1 cellular context compared by ENCODE assay signal in the genomic region with DNA sequence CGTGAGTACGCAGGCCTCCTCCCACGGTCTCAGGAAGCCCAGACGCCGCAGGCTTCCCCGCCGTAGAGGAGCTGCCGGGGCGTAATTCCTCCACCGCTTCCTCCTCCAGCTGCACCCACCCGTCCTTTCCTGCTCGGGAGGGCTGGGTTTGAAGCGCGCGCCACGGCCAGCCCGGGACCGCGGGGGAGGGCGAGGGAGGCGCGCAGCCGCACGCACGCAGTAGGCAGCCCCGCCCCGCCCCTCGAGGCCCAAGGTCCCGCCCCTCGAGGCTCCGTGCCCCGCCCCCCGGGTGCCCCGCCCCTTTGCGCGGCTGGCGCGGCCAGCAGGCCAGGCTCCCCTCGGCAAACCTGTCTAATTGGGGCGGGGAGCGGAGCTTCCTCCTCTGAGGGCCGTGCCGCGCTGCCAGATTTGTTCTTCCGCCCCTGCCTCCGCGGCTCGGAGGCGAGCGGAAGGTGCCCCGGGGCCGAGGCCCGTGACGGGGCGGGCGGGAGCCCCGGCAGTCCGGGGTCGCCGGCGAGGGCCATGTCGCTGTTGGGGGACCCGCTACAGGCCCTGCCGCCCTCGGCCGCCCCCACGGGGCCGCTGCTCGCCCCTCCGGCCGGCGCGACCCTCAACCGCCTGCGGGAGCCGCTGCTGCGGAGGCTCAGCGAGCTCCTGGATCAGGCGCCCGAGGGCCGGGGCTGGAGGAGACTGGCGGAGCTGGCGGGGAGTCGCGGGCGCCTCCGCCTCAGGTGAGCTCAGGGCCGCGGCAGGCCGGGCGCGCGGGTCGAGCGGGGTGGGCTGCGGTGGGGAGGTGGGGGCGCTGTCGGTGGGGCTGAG.
TF ChIP-seq lines count a peak whose summit lies in the region.

A gene with protein sequence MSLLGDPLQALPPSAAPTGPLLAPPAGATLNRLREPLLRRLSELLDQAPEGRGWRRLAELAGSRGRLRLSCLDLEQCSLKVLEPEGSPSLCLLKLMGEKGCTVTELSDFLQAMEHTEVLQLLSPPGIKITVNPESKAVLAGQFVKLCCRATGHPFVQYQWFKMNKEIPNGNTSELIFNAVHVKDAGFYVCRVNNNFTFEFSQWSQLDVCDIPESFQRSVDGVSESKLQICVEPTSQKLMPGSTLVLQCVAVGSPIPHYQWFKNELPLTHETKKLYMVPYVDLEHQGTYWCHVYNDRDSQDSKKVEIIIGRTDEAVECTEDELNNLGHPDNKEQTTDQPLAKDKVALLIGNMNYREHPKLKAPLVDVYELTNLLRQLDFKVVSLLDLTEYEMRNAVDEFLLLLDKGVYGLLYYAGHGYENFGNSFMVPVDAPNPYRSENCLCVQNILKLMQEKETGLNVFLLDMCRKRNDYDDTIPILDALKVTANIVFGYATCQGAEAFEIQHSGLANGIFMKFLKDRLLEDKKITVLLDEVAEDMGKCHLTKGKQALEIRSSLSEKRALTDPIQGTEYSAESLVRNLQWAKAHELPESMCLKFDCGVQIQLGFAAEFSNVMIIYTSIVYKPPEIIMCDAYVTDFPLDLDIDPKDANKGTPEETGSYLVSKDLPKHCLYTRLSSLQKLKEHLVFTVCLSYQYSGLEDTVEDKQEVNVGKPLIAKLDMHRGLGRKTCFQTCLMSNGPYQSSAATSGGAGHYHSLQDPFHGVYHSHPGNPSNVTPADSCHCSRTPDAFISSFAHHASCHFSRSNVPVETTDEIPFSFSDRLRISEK (plus strand): TSS at position 344 of the 819 bp plus-strand sequence. CDS start 179 bp downstream, at position 523.

TF ChIP-seq in HepG2, 621 proteins besides CTCF, POLR2A, EP300 and RAD21 (continued from another document and continues in another):
- TF ChIP-seq, protein P1, sequence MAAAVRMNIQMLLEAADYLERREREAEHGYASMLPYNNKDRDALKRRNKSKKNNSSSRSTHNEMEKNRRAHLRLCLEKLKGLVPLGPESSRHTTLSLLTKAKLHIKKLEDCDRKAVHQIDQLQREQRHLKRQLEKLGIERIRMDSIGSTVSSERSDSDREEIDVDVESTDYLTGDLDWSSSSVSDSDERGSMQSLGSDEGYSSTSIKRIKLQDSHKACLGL (CRISPR knock-in tag; IDR thresholded peaks at IDR 0.05), result peak; percentile 57
- peak; percentile 45; the same call in 1 of the 2 replicates for TF ChIP-seq ZSCAN20 (CRISPR knock-in tag; IDR thresholded peaks at IDR 0.05; ENCODE audit: borderline replicate concordance)
- TF ChIP-seq, protein P2, sequence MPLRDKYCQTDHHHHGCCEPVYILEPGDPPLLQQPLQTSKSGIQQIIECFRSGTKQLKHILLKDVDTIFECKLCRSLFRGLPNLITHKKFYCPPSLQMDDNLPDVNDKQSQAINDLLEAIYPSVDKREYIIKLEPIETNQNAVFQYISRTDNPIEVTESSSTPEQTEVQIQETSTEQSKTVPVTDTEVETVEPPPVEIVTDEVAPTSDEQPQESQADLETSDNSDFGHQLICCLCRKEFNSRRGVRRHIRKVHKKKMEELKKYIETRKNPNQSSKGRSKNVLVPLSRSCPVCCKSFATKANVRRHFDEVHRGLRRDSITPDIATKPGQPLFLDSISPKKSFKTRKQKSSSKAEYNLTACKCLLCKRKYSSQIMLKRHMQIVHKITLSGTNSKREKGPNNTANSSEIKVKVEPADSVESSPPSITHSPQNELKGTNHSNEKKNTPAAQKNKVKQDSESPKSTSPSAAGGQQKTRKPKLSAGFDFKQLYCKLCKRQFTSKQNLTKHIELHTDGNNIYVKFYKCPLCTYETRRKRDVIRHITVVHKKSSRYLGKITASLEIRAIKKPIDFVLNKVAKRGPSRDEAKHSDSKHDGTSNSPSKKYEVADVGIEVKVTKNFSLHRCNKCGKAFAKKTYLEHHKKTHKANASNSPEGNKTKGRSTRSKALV (CRISPR knock-in tag; IDR thresholded peaks at IDR 0.05), result no peak
- TF ChIP-seq ZNF878 (CRISPR knock-in tag; IDR thresholded peaks at IDR 0.05), result 0 out of 2 replicates have a peak, but pooled peaks have one; percentile 32
- TF ChIP-seq FOXP1 (IDR thresholded peaks at IDR 0.05), result no peak
- peak; percentile 12; the same call in 1 of the 2 replicates for TF ChIP-seq FOXP1 (CRISPR knock-in tag; IDR thresholded peaks at IDR 0.05)
- TF ChIP-seq ZNF260 (CRISPR knock-in tag; IDR thresholded peaks at IDR 0.05; ENCODE audit: borderline replicate concordance, low read depth), result no peak
- TF ChIP-seq ZNF17 (CRISPR knock-in tag; IDR thresholded peaks at IDR 0.05), result no peak
- TF ChIP-seq, protein P3, sequence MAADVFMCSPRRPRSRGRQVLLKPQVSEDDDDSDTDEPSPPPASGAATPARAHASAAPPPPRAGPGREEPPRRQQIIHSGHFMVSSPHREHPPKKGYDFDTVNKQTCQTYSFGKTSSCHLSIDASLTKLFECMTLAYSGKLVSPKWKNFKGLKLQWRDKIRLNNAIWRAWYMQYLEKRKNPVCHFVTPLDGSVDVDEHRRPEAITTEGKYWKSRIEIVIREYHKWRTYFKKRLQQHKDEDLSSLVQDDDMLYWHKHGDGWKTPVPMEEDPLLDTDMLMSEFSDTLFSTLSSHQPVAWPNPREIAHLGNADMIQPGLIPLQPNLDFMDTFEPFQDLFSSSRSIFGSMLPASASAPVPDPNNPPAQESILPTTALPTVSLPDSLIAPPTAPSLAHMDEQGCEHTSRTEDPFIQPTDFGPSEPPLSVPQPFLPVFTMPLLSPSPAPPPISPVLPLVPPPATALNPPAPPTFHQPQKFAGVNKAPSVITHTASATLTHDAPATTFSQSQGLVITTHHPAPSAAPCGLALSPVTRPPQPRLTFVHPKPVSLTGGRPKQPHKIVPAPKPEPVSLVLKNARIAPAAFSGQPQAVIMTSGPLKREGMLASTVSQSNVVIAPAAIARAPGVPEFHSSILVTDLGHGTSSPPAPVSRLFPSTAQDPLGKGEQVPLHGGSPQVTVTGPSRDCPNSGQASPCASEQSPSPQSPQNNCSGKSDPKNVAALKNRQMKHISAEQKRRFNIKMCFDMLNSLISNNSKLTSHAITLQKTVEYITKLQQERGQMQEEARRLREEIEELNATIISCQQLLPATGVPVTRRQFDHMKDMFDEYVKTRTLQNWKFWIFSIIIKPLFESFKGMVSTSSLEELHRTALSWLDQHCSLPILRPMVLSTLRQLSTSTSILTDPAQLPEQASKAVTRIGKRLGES (CRISPR knock-in tag; IDR thresholded peaks at IDR 0.05; ENCODE audit: borderline replicate concordance), result no peak
- no peak for TF ChIP-seq ZNF619 (CRISPR knock-in tag; IDR thresholded peaks at IDR 0.05)
- 0 out of 2 replicates have a peak, but pooled peaks have one; percentile 8 for TF ChIP-seq TMF1 (CRISPR knock-in tag; IDR thresholded peaks at IDR 0.05; ENCODE audit: low read depth)
- peak; percentile 8 for TF ChIP-seq ZEB1 (IDR thresholded peaks at IDR 0.05; ENCODE audit: insufficient replicate concordance, low read depth)
- TF ChIP-seq, protein P4, sequence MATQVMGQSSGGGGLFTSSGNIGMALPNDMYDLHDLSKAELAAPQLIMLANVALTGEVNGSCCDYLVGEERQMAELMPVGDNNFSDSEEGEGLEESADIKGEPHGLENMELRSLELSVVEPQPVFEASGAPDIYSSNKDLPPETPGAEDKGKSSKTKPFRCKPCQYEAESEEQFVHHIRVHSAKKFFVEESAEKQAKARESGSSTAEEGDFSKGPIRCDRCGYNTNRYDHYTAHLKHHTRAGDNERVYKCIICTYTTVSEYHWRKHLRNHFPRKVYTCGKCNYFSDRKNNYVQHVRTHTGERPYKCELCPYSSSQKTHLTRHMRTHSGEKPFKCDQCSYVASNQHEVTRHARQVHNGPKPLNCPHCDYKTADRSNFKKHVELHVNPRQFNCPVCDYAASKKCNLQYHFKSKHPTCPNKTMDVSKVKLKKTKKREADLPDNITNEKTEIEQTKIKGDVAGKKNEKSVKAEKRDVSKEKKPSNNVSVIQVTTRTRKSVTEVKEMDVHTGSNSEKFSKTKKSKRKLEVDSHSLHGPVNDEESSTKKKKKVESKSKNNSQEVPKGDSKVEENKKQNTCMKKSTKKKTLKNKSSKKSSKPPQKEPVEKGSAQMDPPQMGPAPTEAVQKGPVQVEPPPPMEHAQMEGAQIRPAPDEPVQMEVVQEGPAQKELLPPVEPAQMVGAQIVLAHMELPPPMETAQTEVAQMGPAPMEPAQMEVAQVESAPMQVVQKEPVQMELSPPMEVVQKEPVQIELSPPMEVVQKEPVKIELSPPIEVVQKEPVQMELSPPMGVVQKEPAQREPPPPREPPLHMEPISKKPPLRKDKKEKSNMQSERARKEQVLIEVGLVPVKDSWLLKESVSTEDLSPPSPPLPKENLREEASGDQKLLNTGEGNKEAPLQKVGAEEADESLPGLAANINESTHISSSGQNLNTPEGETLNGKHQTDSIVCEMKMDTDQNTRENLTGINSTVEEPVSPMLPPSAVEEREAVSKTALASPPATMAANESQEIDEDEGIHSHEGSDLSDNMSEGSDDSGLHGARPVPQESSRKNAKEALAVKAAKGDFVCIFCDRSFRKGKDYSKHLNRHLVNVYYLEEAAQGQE (IDR thresholded peaks at IDR 0.05; ENCODE audit: borderline replicate concordance in 1 of 2, low read depth in 1 of 2, low read length in 2 of 2), result peak in 1 of 2 experiments; percentile 47; a peak in 1 of 4 replicates
- TF ChIP-seq, protein P5, sequence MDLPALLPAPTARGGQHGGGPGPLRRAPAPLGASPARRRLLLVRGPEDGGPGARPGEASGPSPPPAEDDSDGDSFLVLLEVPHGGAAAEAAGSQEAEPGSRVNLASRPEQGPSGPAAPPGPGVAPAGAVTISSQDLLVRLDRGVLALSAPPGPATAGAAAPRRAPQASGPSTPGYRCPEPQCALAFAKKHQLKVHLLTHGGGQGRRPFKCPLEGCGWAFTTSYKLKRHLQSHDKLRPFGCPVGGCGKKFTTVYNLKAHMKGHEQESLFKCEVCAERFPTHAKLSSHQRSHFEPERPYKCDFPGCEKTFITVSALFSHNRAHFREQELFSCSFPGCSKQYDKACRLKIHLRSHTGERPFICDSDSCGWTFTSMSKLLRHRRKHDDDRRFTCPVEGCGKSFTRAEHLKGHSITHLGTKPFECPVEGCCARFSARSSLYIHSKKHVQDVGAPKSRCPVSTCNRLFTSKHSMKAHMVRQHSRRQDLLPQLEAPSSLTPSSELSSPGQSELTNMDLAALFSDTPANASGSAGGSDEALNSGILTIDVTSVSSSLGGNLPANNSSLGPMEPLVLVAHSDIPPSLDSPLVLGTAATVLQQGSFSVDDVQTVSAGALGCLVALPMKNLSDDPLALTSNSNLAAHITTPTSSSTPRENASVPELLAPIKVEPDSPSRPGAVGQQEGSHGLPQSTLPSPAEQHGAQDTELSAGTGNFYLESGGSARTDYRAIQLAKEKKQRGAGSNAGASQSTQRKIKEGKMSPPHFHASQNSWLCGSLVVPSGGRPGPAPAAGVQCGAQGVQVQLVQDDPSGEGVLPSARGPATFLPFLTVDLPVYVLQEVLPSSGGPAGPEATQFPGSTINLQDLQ (CRISPR knock-in tag; IDR thresholded peaks at IDR 0.05), result peak; percentile 34; the same call in 1 of the 2 replicates
- TF ChIP-seq, protein P6, sequence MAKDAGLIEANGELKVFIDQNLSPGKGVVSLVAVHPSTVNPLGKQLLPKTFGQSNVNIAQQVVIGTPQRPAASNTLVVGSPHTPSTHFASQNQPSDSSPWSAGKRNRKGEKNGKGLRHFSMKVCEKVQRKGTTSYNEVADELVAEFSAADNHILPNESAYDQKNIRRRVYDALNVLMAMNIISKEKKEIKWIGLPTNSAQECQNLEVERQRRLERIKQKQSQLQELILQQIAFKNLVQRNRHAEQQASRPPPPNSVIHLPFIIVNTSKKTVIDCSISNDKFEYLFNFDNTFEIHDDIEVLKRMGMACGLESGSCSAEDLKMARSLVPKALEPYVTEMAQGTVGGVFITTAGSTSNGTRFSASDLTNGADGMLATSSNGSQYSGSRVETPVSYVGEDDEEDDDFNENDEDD (CRISPR knock-in tag; IDR thresholded peaks at IDR 0.05; ENCODE audit: borderline replicate concordance), result peak; percentile 95
- TF ChIP-seq SIN3B (IDR thresholded peaks at IDR 0.05; ENCODE audit: low read length), result peak; percentile 87
- TF ChIP-seq ZZZ3 (CRISPR knock-in tag; IDR thresholded peaks at IDR 0.05; ENCODE audit: borderline replicate concordance), result no peak
- TF ChIP-seq SOX13 (IDR thresholded peaks at IDR 0.05), result no peak
- TF ChIP-seq SOX13 (CRISPR knock-in tag; conservative IDR thresholded peaks at IDR 0.05 in 1 of 2, IDR thresholded peaks at IDR 0.05 in 1 of 2), result peak in 1 of 2 experiments; percentile 43; a peak in 1 of 4 replicates
- TF ChIP-seq ARNT (IDR thresholded peaks at IDR 0.05), result no peak
- TF ChIP-seq, protein P7, sequence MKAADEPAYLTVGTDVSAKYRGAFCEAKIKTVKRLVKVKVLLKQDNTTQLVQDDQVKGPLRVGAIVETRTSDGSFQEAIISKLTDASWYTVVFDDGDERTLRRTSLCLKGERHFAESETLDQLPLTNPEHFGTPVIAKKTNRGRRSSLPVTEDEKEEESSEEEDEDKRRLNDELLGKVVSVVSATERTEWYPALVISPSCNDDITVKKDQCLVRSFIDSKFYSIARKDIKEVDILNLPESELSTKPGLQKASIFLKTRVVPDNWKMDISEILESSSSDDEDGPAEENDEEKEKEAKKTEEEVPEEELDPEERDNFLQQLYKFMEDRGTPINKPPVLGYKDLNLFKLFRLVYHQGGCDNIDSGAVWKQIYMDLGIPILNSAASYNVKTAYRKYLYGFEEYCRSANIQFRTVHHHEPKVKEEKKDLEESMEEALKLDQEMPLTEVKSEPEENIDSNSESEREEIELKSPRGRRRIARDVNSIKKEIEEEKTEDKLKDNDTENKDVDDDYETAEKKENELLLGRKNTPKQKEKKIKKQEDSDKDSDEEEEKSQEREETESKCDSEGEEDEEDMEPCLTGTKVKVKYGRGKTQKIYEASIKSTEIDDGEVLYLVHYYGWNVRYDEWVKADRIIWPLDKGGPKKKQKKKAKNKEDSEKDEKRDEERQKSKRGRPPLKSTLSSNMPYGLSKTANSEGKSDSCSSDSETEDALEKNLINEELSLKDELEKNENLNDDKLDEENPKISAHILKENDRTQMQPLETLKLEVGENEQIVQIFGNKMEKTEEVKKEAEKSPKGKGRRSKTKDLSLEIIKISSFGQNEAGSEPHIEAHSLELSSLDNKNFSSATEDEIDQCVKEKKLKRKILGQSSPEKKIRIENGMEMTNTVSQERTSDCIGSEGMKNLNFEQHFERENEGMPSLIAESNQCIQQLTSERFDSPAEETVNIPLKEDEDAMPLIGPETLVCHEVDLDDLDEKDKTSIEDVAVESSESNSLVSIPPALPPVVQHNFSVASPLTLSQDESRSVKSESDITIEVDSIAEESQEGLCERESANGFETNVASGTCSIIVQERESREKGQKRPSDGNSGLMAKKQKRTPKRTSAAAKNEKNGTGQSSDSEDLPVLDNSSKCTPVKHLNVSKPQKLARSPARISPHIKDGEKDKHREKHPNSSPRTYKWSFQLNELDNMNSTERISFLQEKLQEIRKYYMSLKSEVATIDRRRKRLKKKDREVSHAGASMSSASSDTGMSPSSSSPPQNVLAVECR (CRISPR knock-in tag; IDR thresholded peaks at IDR 0.05; ENCODE audit: borderline replicate concordance), result peak; percentile 90
- no peak for TF ChIP-seq FOXK2 (IDR thresholded peaks at IDR 0.05)
- 0 out of 2 replicates have a peak, but pooled peaks have one; percentile 35 for TF ChIP-seq SMAD3 (CRISPR knock-in tag; IDR thresholded peaks at IDR 0.05)
